ENCODE assay signal across 27 cellular contexts in genomic region chr10:13829790-13830189, GRCh38.
"Had no signal": no experiment of that assay in that cellular context is flagged by ENCODE, and none has a peak within 500 bp of the region (broad histone marks: within the 10 kb centered on the region; RNA-seq: fewer than 3 reads in every experiment).

No MANE protein-coding gene starts in this region.

- H2AFZ ChIP-seq: hepatocyte had no signal

- H3K4me3 ChIP-seq: colonic mucosa, dorsolateral prefrontal cortex, esophagus squamous epithelium, gastroesophageal sphincter, hepatocyte, lung, pancreas, smooth muscle cell, testis, tibial nerve, upper lobe of right lung, vagina had no signal

- H3K27ac Mint-ChIP-seq: naive thymus-derived CD4-positive, alpha-beta T cell; progenitor cell of endocrine pancreas; stimulated activated effector memory CD8-positive, alpha-beta T cell treated with anti-CD3 and anti-CD28 coated beads, Interleukin-12 subunit alpha, Interleukin-12 subunit beta, amount 100 ng/mL, for 72 hours; stimulated activated naive CD8-positive, alpha-beta T cell treated with anti-CD3 and anti-CD28 coated beads, Interleukin-15, Interleukin-2, amounts not matched to agents 100 ng/mL and 50 ng/mL, for 24 hours had no signal

- H3K4me1 Mint-ChIP-seq: stimulated activated effector memory CD8-positive, alpha-beta T cell treated with anti-CD3 and anti-CD28 coated beads, Interleukin-12 subunit alpha, Interleukin-12 subunit beta, amount 100 ng/mL, for 72 hours had no signal

- H3K9me3 ChIP-seq: colonic mucosa, esophagus squamous epithelium, gastroesophageal sphincter, pancreas, testis, tibial nerve, upper lobe of right lung, vagina had no signal

- DNase-seq: colonic mucosa; dorsolateral prefrontal cortex; effector CD8-positive, alpha-beta T cell; esophagus squamous epithelium; foreskin fibroblast; glutamatergic neuron; left colon; left ventricle myocardium superior; mesendoderm; naive thymus-derived CD4-positive, alpha-beta T cell; nucleus accumbens; pancreas; right cardiac atrium; stimulated activated CD4-positive, alpha-beta T cell treated with anti-CD3 and anti-CD28 coated beads, Interleukin-4, amount 100 ng/mL, for 1 hour; stimulated activated CD8-positive, alpha-beta memory T cell treated with anti-CD3 and anti-CD28 coated beads, Interleukin-4, amount 100 ng/mL, for 48 hours; testis; upper lobe of right lung had no signal

- H3K27me3 ChIP-seq: colonic mucosa, dorsolateral prefrontal cortex, esophagus squamous epithelium, gastroesophageal sphincter, hepatocyte, pancreas, testis, tibial nerve, upper lobe of right lung, vagina had no signal

- H3K27ac ChIP-seq: colonic mucosa, dorsolateral prefrontal cortex, epithelial cell of prostate, esophagus squamous epithelium, gastroesophageal sphincter, hepatocyte, pancreas, testis, upper lobe of right lung, vagina had no signal

- H3K27me3 Mint-ChIP-seq: progenitor cell of endocrine pancreas; stimulated activated naive CD8-positive, alpha-beta T cell treated with anti-CD3 and anti-CD28 coated beads, Interleukin-15, Interleukin-2, amounts not matched to agents 100 ng/mL and 50 ng/mL, for 24 hours had no signal

- H3K4me2 ChIP-seq: hepatocyte, smooth muscle cell had no signal

- ATAC-seq: gastroesophageal sphincter; left colon; left ventricle myocardium superior; naive thymus-derived CD4-positive, alpha-beta T cell; pancreas; right cardiac atrium; stimulated activated effector memory CD8-positive, alpha-beta T cell treated with anti-CD3 and anti-CD28 coated beads, Interleukin-12 subunit alpha, Interleukin-12 subunit beta, amount 100 ng/mL, for 72 hours; upper lobe of right lung had no signal

- H3K4me3 Mint-ChIP-seq: naive thymus-derived CD4-positive, alpha-beta T cell; stimulated activated effector memory CD8-positive, alpha-beta T cell treated with anti-CD3 and anti-CD28 coated beads, Interleukin-12 subunit alpha, Interleukin-12 subunit beta, amount 100 ng/mL, for 72 hours; stimulated activated naive CD8-positive, alpha-beta T cell treated with anti-CD3 and anti-CD28 coated beads, Interleukin-15, Interleukin-2, amounts not matched to agents 100 ng/mL and 50 ng/mL, for 24 hours had no signal

- H3K4me1 ChIP-seq: colonic mucosa, pancreas, testis had no signal

- H3K36me3 Mint-ChIP-seq: naive thymus-derived CD4-positive, alpha-beta T cell; stimulated activated effector memory CD8-positive, alpha-beta T cell treated with anti-CD3 and anti-CD28 coated beads, Interleukin-12 subunit alpha, Interleukin-12 subunit beta, amount 100 ng/mL, for 72 hours had no signal

- H3K36me3 ChIP-seq: colonic mucosa, esophagus squamous epithelium, gastroesophageal sphincter, pancreas, tibial nerve, upper lobe of right lung, vagina had no signal

- H3K79me2 ChIP-seq: hepatocyte had no signal

- H3K9me3 Mint-ChIP-seq: stimulated activated effector memory CD8-positive, alpha-beta T cell treated with anti-CD3 and anti-CD28 coated beads, Interleukin-12 subunit alpha, Interleukin-12 subunit beta, amount 100 ng/mL, for 72 hours; stimulated activated naive CD8-positive, alpha-beta T cell treated with anti-CD3 and anti-CD28 coated beads, Interleukin-15, Interleukin-2, amounts not matched to agents 100 ng/mL and 50 ng/mL, for 24 hours had no signal
